In genomic region chr1:27418326-27418761, GRCh38 we compare ENCODE assay signal across 1 cellular context.
TF ChIP-seq lines count a peak whose summit lies in the region.

No MANE protein-coding gene starts in this region.

TF ChIP-seq in H1, 55 proteins besides CTCF, POLR2A, EP300 and RAD21:
- no peak for TF ChIP-seq E2F6 (IDR thresholded peaks at IDR 0.05)
- TF ChIP-seq ASH2L (IDR thresholded peaks at IDR 0.05; ENCODE audit: low read length): peak; percentile 19
- peak; percentile 32; the same call in 1 of the 2 replicates for TF ChIP-seq YY1 (IDR thresholded peaks at IDR 0.05; ENCODE audit: low read depth, low read length)
